22 cellular contexts compared by ENCODE assay signal in the genomic region with DNA sequence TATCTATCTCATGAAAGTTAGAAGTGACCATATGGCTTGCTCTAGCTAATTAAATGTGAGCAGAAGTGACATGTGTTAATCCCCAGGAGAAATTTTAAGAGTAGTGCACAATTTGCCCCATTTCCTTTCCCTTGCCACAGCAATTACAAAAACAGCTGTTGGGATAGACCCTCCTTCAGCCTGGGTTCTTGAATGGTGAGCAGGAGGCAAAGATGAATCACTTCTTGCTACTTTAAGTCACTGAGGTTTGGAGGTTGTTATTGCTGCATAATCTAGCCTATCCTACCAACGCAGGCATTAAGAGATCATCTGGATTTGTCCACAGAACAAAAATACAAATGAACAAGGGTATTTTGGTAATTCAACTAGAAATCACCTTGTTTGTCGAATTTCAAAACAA. TPM values are rescaled to one million over a fixed set of nuclear protein-coding genes. Genes with fewer than 3 reads are reported as not detected.
DNase-seq lines count a peak whose midpoint lies in the region; ATAC-seq, FAIRE-seq and TF ChIP-seq lines count a peak whose summit lies in the region.
"Had no signal": no experiment of that assay in that cellular context is flagged by ENCODE, and none has a peak within 500 bp of the region (broad histone marks: within the 10 kb centered on the region; RNA-seq: fewer than 3 reads in every experiment).

No MANE protein-coding gene starts in this region.

- no peak for TF ChIP-seq CTCF in D721Med (IDR thresholded peaks at IDR 0.05; ENCODE audit: insufficient read depth, missing control alignments)

- no peaks in the 10 kb centered on the region for H3K79me1 ChIP-seq in mesenchymal stem cell (replicated peaks; ENCODE audit: low read length, poor library complexity, severe bottlenecking)

- H3K4me3 ChIP-seq in mesenchymal stem cell (ENCODE audit: insufficient read depth in 1 of 2, low read depth in 1 of 2, low read length in 2 of 2) = no peak overlapping the region
- H3K4me3 ChIP-seq: BLaER1, SJSA1 had no signal

- POLR2A ChIA-PET in activated CD4-positive, alpha-beta T cell treated with anti-CD3 and anti-CD28 coated beads, Interleukin-2, amount 10 ng/mL, durations not matched to agents 7 days and 5 days (lab: Charles Lee) = no interaction called here

- peak; percentile 41 for FAIRE-seq in D721Med (lab: Jason Lieb, UNC)
- FAIRE-seq: GM18507, H1, RCC 7860 had no signal

- H3K23ac ChIP-seq in mesenchymal stem cell (ENCODE audit: low read length in 2 of 2) = no peak overlapping the region

- no peak overlapping the region for H2BK120ac ChIP-seq in mesenchymal stem cell (ENCODE audit: low read depth, low read length)

- peaks cover 34 to 50% of the 10 kb centered on the region in 2 experiments for H3K27me3 ChIP-seq in mesenchymal stem cell (ENCODE audit: control insufficient read depth in 1 of 2, insufficient read depth in 1 of 2, low read length in 2 of 2)
- H3K27me3 ChIP-seq: BLaER1, SJSA1 had no signal

- CTCF ChIA-PET in activated CD4-positive, alpha-beta T cell treated with anti-CD3 and anti-CD28 coated beads, Interleukin-2, amount 10 ng/mL, durations not matched to agents 7 days and 5 days (lab: Charles Lee) = no interaction called here

- no peak overlapping the region for H2AFZ ChIP-seq in mesenchymal stem cell (ENCODE audit: low read depth, low read length)

- H3K4ac ChIP-seq in mesenchymal stem cell (ENCODE audit: low read depth in 1 of 2, low read length in 2 of 2) = no peak overlapping the region

- H3K4me1 ChIP-seq in mesenchymal stem cell (ENCODE audit: control insufficient read depth, insufficient read depth, low read depth, low read length) = no peaks in the 10 kb centered on the region
- H3K4me1 ChIP-seq: BLaER1 had no signal

- H3K36me3 Mint-ChIP-seq in activated CD4-positive, alpha-beta T cell treated with anti-CD3 and anti-CD28 coated beads, Interleukin-2, amount 10 ng/mL, durations not matched to agents 7 days and 5 days (ENCODE audit: low read depth) = no peaks in the 10 kb centered on the region

- no peak overlapping the region for H3K4me3 Mint-ChIP-seq in activated CD4-positive, alpha-beta T cell treated with anti-CD3 and anti-CD28 coated beads, Interleukin-2, amount 10 ng/mL, durations not matched to agents 7 days and 5 days
- H3K4me3 Mint-ChIP-seq: CD4-positive, alpha-beta T cell had no signal

- H3K4me1 Mint-ChIP-seq in activated CD4-positive, alpha-beta T cell treated with anti-CD3 and anti-CD28 coated beads, Interleukin-2, amount 10 ng/mL, durations not matched to agents 7 days and 5 days = no peaks in the 10 kb centered on the region

- no peak overlapping the region for H3K27ac Mint-ChIP-seq in activated CD4-positive, alpha-beta T cell treated with anti-CD3 and anti-CD28 coated beads, Interleukin-2, amount 10 ng/mL, durations not matched to agents 7 days and 5 days
- H3K27ac Mint-ChIP-seq: CD4-positive, alpha-beta T cell had no signal

- ATAC-seq in HG03460 (IDR thresholded peaks at IDR 0.05; ENCODE audit: unreplicated experiment) = no peak
- no peak for ATAC-seq in HG03097 (IDR thresholded peaks at IDR 0.05; ENCODE audit: low FRiP score, unreplicated experiment)
- no peak for ATAC-seq in GM21526 (IDR thresholded peaks at IDR 0.05; ENCODE audit: low FRiP score, unreplicated experiment)

- H4K91ac ChIP-seq in mesenchymal stem cell (ENCODE audit: low read length) = no peak overlapping the region

- H3K27ac ChIP-seq in mesenchymal stem cell (ENCODE audit: low read length, poor library complexity, severe bottlenecking) = no peak overlapping the region
- H3K27ac ChIP-seq: 22Rv1, BLaER1, KMS-11, SJSA1 had no signal

- WGBS in mesenchymal stem cell = no CpG with 5 or more reads among the region's 2 CpGs

- H3K36me3 ChIP-seq in mesenchymal stem cell (ENCODE audit: control insufficient read depth in 1 of 2, insufficient read depth in 2 of 2, low read depth in 1 of 2, low read length in 2 of 2) = no peaks in the 10 kb centered on the region
- H3K36me3 ChIP-seq: BLaER1, SJSA1 had no signal

- H3K9me3 ChIP-seq in mesenchymal stem cell (ENCODE audit: control insufficient read depth, low read length) = no peaks in the 10 kb centered on the region
- H3K9me3 ChIP-seq: BLaER1, SJSA1 had no signal

- no peak overlapping the region for H3K14ac ChIP-seq in mesenchymal stem cell (ENCODE audit: low read length in 2 of 2)

- no peak overlapping the region for H3K18ac ChIP-seq in mesenchymal stem cell (ENCODE audit: low read depth in 1 of 2, low read length in 2 of 2)

- H3K4me2 ChIP-seq in mesenchymal stem cell (ENCODE audit: low read length, poor library complexity, severe bottlenecking) = no peak overlapping the region
- H3K4me2 ChIP-seq: BLaER1, KMS-11 had no signal

- no peak overlapping the region for H3K9ac ChIP-seq in mesenchymal stem cell (ENCODE audit: low read length)
- H3K9ac ChIP-seq: BLaER1, KMS-11 had no signal

- H2AK5ac ChIP-seq in mesenchymal stem cell (ENCODE audit: low read length, severe bottlenecking) = no peak overlapping the region

- H2BK5ac ChIP-seq in mesenchymal stem cell (ENCODE audit: low read depth, low read length, poor library complexity, severe bottlenecking) = no peak overlapping the region

- peaks cover 6% of the 10 kb centered on the region for H3K9me3 Mint-ChIP-seq in activated CD4-positive, alpha-beta T cell treated with anti-CD3 and anti-CD28 coated beads, Interleukin-2, amount 10 ng/mL, durations not matched to agents 7 days and 5 days

- H2BK12ac ChIP-seq in mesenchymal stem cell (ENCODE audit: low read length in 2 of 2) = no peak overlapping the region

- peaks cover 59% of the 10 kb centered on the region for H3K27me3 Mint-ChIP-seq in activated CD4-positive, alpha-beta T cell treated with anti-CD3 and anti-CD28 coated beads, Interleukin-2, amount 10 ng/mL, durations not matched to agents 7 days and 5 days

- DNase-seq in D721Med (ENCODE audit: insufficient read length, low spot score) (no peak), NCI-H1694 treated with DMSO at 0.1 percent for 48 hours (lab: John Stamatoyannopoulos, UW) (peak; percentile 23), NCI-H82 treated with DMSO at 0.1 percent for 48 hours (lab: John Stamatoyannopoulos, UW; ENCODE audit: unreplicated experiment) (peak; percentile 46), mesenchymal stem cell (peak; percentile 40)
- DNase-seq in activated CD4-positive, alpha-beta T cell treated with anti-CD3 and anti-CD28 coated beads, Interleukin-2, amount 10 ng/mL, durations not matched to agents 7 days and 5 days = no peak
- DNase-seq: ACHN; Caco-2; CD4-positive, alpha-beta T cell; GDM1; IMR-90; NCI-H187; NCI-H774 had no signal

- no peak overlapping the region for H4K8ac ChIP-seq in mesenchymal stem cell (ENCODE audit: low read length)

- no peak overlapping the region for H2BK15ac ChIP-seq in mesenchymal stem cell (ENCODE audit: low read depth, poor library complexity, severe bottlenecking)

RNA-seq across cellular contexts. Expression of a gene that starts 51.7 kb away (rescaled TPM):
- polyA plus RNA-seq in mesenchymal stem cell (2013, experiment 1 of 2) = 15.8 TPM
- 16.4 TPM for polyA plus RNA-seq in mesenchymal stem cell (2013, experiment 2 of 2)
- total RNA-seq in activated CD4-positive, alpha-beta T cell treated with anti-CD3 and anti-CD28 coated beads, Interleukin-2, amount 10 ng/mL, durations not matched to agents 7 days and 5 days = 10 to 100 TPM; 25.0 to 27.0 TPM

RNA-seq across cellular contexts. Expression of a gene that starts 55.4 kb away (rescaled TPM):
- polyA plus RNA-seq in mesenchymal stem cell (2013, experiment 1 of 2) = 9.1 TPM
- polyA plus RNA-seq in mesenchymal stem cell (2013, experiment 2 of 2) = 9.0 TPM
- 10 to 100 TPM; 20.5 to 22.9 TPM for total RNA-seq in activated CD4-positive, alpha-beta T cell treated with anti-CD3 and anti-CD28 coated beads, Interleukin-2, amount 10 ng/mL, durations not matched to agents 7 days and 5 days

Comparison
In these comparisons a context has a peak if more than half of its experiments do, and no peak if none do; other contexts are left out.
1. DNase-seq: peak in NCI-H1694 treated with DMSO at 0.1 percent for 48 hours (single experiment), NCI-H82 treated with DMSO at 0.1 percent for 48 hours (single experiment) and mesenchymal stem cell (single experiment); none in D721Med (single experiment) and activated CD4-positive, alpha-beta T cell treated with anti-CD3 and anti-CD28 coated beads, Interleukin-2, amount 10 ng/mL, durations not matched to agents 7 days and 5 days (single experiment).